1 cellular context compared by ENCODE assay signal in the genomic region with DNA sequence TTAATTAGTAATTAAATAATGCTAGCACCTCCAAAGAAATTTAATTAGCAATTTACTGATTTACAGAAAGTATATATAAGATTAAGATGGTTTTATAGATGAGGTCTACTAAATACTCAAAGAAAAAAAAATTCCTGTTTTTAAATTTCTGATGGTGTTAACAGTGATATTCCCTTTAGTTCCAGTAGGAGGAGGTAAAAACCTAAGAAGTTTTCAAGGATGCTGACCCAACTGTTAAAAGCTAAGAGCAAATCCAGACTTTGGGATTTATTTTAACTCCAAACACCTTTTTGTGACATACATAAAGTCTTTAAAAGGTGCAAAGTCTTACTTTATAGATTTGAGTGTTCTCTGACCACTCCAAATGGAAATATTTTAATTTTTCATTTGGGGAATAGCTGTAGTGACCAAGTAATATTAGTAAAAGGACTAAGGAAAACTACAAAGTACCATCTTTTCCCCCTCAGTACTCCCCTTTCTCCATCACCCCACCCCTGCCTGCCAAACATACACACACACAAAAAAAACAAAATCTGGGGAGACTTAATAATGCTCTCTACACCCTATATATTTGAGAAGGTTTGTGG.
TF ChIP-seq lines count a peak whose summit lies in the region.

No MANE protein-coding gene starts in this region.

TF ChIP-seq in H1, 55 proteins besides CTCF, POLR2A, EP300 and RAD21:
- TF ChIP-seq SIRT6 (IDR thresholded peaks at IDR 0.05; ENCODE audit: low read length) = no peak
- TF ChIP-seq RNF2 (IDR thresholded peaks at IDR 0.05; ENCODE audit: borderline replicate concordance, low read depth, low read length, missing control alignments, poor library complexity, severe bottlenecking) = no peak
- TF ChIP-seq JUND (IDR thresholded peaks at IDR 0.05; ENCODE audit: low read length) = no peak
- no peak for TF ChIP-seq HDAC6 (IDR thresholded peaks at IDR 0.05; ENCODE audit: low read depth, low read length)
- no peak for TF ChIP-seq FOSL1 (IDR thresholded peaks at IDR 0.05; ENCODE audit: insufficient read depth, low read depth, low read length)
- TF ChIP-seq SUZ12 (IDR thresholded peaks at IDR 0.05; ENCODE audit: low read length) = no peak
- TF ChIP-seq EZH2 (IDR thresholded peaks at IDR 0.05; ENCODE audit: low read depth, low read length, severe bottlenecking) = no peak
- TF ChIP-seq PHF8 (conservative IDR thresholded peaks at IDR 0.05; ENCODE audit: low read depth, low read length) = no peak
- TF ChIP-seq RBBP5 (IDR thresholded peaks at IDR 0.05; ENCODE audit: borderline replicate concordance, low read depth, low read length) = no peak
- no peak for TF ChIP-seq TAF1 (IDR thresholded peaks at IDR 0.05; ENCODE audit: low read depth, low read length)
- TF ChIP-seq, protein P1, sequence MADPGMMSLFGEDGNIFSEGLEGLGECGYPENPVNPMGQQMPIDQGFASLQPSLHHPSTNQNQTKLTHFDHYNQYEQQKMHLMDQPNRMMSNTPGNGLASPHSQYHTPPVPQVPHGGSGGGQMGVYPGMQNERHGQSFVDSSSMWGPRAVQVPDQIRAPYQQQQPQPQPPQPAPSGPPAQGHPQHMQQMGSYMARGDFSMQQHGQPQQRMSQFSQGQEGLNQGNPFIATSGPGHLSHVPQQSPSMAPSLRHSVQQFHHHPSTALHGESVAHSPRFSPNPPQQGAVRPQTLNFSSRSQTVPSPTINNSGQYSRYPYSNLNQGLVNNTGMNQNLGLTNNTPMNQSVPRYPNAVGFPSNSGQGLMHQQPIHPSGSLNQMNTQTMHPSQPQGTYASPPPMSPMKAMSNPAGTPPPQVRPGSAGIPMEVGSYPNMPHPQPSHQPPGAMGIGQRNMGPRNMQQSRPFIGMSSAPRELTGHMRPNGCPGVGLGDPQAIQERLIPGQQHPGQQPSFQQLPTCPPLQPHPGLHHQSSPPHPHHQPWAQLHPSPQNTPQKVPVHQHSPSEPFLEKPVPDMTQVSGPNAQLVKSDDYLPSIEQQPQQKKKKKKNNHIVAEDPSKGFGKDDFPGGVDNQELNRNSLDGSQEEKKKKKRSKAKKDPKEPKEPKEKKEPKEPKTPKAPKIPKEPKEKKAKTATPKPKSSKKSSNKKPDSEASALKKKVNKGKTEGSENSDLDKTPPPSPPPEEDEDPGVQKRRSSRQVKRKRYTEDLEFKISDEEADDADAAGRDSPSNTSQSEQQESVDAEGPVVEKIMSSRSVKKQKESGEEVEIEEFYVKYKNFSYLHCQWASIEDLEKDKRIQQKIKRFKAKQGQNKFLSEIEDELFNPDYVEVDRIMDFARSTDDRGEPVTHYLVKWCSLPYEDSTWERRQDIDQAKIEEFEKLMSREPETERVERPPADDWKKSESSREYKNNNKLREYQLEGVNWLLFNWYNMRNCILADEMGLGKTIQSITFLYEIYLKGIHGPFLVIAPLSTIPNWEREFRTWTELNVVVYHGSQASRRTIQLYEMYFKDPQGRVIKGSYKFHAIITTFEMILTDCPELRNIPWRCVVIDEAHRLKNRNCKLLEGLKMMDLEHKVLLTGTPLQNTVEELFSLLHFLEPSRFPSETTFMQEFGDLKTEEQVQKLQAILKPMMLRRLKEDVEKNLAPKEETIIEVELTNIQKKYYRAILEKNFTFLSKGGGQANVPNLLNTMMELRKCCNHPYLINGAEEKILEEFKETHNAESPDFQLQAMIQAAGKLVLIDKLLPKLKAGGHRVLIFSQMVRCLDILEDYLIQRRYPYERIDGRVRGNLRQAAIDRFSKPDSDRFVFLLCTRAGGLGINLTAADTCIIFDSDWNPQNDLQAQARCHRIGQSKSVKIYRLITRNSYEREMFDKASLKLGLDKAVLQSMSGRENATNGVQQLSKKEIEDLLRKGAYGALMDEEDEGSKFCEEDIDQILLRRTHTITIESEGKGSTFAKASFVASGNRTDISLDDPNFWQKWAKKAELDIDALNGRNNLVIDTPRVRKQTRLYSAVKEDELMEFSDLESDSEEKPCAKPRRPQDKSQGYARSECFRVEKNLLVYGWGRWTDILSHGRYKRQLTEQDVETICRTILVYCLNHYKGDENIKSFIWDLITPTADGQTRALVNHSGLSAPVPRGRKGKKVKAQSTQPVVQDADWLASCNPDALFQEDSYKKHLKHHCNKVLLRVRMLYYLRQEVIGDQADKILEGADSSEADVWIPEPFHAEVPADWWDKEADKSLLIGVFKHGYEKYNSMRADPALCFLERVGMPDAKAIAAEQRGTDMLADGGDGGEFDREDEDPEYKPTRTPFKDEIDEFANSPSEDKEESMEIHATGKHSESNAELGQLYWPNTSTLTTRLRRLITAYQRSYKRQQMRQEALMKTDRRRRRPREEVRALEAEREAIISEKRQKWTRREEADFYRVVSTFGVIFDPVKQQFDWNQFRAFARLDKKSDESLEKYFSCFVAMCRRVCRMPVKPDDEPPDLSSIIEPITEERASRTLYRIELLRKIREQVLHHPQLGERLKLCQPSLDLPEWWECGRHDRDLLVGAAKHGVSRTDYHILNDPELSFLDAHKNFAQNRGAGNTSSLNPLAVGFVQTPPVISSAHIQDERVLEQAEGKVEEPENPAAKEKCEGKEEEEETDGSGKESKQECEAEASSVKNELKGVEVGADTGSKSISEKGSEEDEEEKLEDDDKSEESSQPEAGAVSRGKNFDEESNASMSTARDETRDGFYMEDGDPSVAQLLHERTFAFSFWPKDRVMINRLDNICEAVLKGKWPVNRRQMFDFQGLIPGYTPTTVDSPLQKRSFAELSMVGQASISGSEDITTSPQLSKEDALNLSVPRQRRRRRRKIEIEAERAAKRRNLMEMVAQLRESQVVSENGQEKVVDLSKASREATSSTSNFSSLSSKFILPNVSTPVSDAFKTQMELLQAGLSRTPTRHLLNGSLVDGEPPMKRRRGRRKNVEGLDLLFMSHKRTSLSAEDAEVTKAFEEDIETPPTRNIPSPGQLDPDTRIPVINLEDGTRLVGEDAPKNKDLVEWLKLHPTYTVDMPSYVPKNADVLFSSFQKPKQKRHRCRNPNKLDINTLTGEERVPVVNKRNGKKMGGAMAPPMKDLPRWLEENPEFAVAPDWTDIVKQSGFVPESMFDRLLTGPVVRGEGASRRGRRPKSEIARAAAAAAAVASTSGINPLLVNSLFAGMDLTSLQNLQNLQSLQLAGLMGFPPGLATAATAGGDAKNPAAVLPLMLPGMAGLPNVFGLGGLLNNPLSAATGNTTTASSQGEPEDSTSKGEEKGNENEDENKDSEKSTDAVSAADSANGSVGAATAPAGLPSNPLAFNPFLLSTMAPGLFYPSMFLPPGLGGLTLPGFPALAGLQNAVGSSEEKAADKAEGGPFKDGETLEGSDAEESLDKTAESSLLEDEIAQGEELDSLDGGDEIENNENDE (IDR thresholded peaks at IDR 0.05; ENCODE audit: insufficient replicate concordance, low read length) = no peak
